In genomic region chr13:39385621-39386231, GRCh38 we compare ENCODE assay signal across 1 cellular context.
A peak's percentile ranks its signal among the peaks of the same experiment; 100 is the strongest.
TF ChIP-seq lines count a peak whose summit lies in the region.

No MANE protein-coding gene starts in this region.

TF ChIP-seq in H1, 55 proteins besides CTCF, POLR2A, EP300 and RAD21 (continued from another document):
- TF ChIP-seq SIN3A (conservative IDR thresholded peaks at IDR 0.05 in 1 of 2, IDR thresholded peaks at IDR 0.05 in 1 of 2; ENCODE audit: low read depth in 1 of 2, low read length in 2 of 2), result no peak
- TF ChIP-seq CTBP2 (IDR thresholded peaks at IDR 0.05; ENCODE audit: borderline replicate concordance, insufficient read depth, insufficient read length, low read length), result no peak
- no peak for TF ChIP-seq JUN (IDR thresholded peaks at IDR 0.05; ENCODE audit: low read depth, low read length)
- no peak for TF ChIP-seq CHD2 (IDR thresholded peaks at IDR 0.05; ENCODE audit: low read length)
- TF ChIP-seq POLR2AphosphoS5 (IDR thresholded peaks at IDR 0.05; ENCODE audit: low read depth, low read length), result peak; percentile 75; the same call in 1 of the 2 replicates
- TF ChIP-seq SUZ12 (IDR thresholded peaks at IDR 0.05; ENCODE audit: low read length), result no peak
- TF ChIP-seq, protein P1, sequence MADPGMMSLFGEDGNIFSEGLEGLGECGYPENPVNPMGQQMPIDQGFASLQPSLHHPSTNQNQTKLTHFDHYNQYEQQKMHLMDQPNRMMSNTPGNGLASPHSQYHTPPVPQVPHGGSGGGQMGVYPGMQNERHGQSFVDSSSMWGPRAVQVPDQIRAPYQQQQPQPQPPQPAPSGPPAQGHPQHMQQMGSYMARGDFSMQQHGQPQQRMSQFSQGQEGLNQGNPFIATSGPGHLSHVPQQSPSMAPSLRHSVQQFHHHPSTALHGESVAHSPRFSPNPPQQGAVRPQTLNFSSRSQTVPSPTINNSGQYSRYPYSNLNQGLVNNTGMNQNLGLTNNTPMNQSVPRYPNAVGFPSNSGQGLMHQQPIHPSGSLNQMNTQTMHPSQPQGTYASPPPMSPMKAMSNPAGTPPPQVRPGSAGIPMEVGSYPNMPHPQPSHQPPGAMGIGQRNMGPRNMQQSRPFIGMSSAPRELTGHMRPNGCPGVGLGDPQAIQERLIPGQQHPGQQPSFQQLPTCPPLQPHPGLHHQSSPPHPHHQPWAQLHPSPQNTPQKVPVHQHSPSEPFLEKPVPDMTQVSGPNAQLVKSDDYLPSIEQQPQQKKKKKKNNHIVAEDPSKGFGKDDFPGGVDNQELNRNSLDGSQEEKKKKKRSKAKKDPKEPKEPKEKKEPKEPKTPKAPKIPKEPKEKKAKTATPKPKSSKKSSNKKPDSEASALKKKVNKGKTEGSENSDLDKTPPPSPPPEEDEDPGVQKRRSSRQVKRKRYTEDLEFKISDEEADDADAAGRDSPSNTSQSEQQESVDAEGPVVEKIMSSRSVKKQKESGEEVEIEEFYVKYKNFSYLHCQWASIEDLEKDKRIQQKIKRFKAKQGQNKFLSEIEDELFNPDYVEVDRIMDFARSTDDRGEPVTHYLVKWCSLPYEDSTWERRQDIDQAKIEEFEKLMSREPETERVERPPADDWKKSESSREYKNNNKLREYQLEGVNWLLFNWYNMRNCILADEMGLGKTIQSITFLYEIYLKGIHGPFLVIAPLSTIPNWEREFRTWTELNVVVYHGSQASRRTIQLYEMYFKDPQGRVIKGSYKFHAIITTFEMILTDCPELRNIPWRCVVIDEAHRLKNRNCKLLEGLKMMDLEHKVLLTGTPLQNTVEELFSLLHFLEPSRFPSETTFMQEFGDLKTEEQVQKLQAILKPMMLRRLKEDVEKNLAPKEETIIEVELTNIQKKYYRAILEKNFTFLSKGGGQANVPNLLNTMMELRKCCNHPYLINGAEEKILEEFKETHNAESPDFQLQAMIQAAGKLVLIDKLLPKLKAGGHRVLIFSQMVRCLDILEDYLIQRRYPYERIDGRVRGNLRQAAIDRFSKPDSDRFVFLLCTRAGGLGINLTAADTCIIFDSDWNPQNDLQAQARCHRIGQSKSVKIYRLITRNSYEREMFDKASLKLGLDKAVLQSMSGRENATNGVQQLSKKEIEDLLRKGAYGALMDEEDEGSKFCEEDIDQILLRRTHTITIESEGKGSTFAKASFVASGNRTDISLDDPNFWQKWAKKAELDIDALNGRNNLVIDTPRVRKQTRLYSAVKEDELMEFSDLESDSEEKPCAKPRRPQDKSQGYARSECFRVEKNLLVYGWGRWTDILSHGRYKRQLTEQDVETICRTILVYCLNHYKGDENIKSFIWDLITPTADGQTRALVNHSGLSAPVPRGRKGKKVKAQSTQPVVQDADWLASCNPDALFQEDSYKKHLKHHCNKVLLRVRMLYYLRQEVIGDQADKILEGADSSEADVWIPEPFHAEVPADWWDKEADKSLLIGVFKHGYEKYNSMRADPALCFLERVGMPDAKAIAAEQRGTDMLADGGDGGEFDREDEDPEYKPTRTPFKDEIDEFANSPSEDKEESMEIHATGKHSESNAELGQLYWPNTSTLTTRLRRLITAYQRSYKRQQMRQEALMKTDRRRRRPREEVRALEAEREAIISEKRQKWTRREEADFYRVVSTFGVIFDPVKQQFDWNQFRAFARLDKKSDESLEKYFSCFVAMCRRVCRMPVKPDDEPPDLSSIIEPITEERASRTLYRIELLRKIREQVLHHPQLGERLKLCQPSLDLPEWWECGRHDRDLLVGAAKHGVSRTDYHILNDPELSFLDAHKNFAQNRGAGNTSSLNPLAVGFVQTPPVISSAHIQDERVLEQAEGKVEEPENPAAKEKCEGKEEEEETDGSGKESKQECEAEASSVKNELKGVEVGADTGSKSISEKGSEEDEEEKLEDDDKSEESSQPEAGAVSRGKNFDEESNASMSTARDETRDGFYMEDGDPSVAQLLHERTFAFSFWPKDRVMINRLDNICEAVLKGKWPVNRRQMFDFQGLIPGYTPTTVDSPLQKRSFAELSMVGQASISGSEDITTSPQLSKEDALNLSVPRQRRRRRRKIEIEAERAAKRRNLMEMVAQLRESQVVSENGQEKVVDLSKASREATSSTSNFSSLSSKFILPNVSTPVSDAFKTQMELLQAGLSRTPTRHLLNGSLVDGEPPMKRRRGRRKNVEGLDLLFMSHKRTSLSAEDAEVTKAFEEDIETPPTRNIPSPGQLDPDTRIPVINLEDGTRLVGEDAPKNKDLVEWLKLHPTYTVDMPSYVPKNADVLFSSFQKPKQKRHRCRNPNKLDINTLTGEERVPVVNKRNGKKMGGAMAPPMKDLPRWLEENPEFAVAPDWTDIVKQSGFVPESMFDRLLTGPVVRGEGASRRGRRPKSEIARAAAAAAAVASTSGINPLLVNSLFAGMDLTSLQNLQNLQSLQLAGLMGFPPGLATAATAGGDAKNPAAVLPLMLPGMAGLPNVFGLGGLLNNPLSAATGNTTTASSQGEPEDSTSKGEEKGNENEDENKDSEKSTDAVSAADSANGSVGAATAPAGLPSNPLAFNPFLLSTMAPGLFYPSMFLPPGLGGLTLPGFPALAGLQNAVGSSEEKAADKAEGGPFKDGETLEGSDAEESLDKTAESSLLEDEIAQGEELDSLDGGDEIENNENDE (IDR thresholded peaks at IDR 0.05; ENCODE audit: insufficient replicate concordance, low read length), result peak; percentile 91
- TF ChIP-seq CHD1 (IDR thresholded peaks at IDR 0.05; ENCODE audit: low read depth, low read length), result no peak
- TF ChIP-seq SP1 (IDR thresholded peaks at IDR 0.05; ENCODE audit: low read depth, low read length), result peak; percentile 87
- no peak for TF ChIP-seq BRCA1 (IDR thresholded peaks at IDR 0.05; ENCODE audit: low read depth, low read length)
- no peak for TF ChIP-seq KDM4A (IDR thresholded peaks at IDR 0.05; ENCODE audit: low read depth, low read length, severe bottlenecking)
- TF ChIP-seq KDM1A (IDR thresholded peaks at IDR 0.05; ENCODE audit: borderline replicate concordance, low read length), result no peak; the same call in 1 of the 2 replicates
- no peak for TF ChIP-seq PHF8 (conservative IDR thresholded peaks at IDR 0.05; ENCODE audit: low read depth, low read length)
- TF ChIP-seq ATF2 (IDR thresholded peaks at IDR 0.05; ENCODE audit: low read length), result no peak
- no peak for TF ChIP-seq HDAC6 (IDR thresholded peaks at IDR 0.05; ENCODE audit: low read depth, low read length)
- TF ChIP-seq NRF1 (IDR thresholded peaks at IDR 0.05; ENCODE audit: low read depth, low read length), result no peak
- TF ChIP-seq YY1 (IDR thresholded peaks at IDR 0.05; ENCODE audit: low read depth, low read length), result 0 out of 2 replicates have a peak, but pooled peaks have one; percentile 3
- TF ChIP-seq EGR1 (IDR thresholded peaks at IDR 0.05; ENCODE audit: borderline replicate concordance, low read depth, low read length), result no peak; the same call in 1 of the 2 replicates
- peak; percentile 84; the same call in 1 of the 2 replicates for TF ChIP-seq TCF12 (IDR thresholded peaks at IDR 0.05; ENCODE audit: low read depth, low read length)
- no peak for TF ChIP-seq TAF1 (IDR thresholded peaks at IDR 0.05; ENCODE audit: low read depth, low read length)
- no peak for TF ChIP-seq RFX5 (IDR thresholded peaks at IDR 0.05; ENCODE audit: borderline replicate concordance, low read depth, low read length)
- no peak for TF ChIP-seq E2F6 (IDR thresholded peaks at IDR 0.05)
- peak; percentile 84 for TF ChIP-seq NANOG (IDR thresholded peaks at IDR 0.05; ENCODE audit: insufficient read depth, low read depth, low read length, poor library complexity, severe bottlenecking)
- TF ChIP-seq KDM5A (IDR thresholded peaks at IDR 0.05; ENCODE audit: low read length), result no peak
- no peak for TF ChIP-seq GTF2F1 (IDR thresholded peaks at IDR 0.05; ENCODE audit: borderline replicate concordance, low read depth, low read length)
- no peak for TF ChIP-seq JUND (IDR thresholded peaks at IDR 0.05; ENCODE audit: low read length)
- TF ChIP-seq CBX5 (IDR thresholded peaks at IDR 0.05; ENCODE audit: low read depth, low read length), result no peak
- TF ChIP-seq CBX8 (IDR thresholded peaks at IDR 0.05; ENCODE audit: borderline replicate concordance, low read depth, low read length), result no peak
